Comparison of ENCODE assay signal across 21 cellular contexts in the genomic region with DNA sequence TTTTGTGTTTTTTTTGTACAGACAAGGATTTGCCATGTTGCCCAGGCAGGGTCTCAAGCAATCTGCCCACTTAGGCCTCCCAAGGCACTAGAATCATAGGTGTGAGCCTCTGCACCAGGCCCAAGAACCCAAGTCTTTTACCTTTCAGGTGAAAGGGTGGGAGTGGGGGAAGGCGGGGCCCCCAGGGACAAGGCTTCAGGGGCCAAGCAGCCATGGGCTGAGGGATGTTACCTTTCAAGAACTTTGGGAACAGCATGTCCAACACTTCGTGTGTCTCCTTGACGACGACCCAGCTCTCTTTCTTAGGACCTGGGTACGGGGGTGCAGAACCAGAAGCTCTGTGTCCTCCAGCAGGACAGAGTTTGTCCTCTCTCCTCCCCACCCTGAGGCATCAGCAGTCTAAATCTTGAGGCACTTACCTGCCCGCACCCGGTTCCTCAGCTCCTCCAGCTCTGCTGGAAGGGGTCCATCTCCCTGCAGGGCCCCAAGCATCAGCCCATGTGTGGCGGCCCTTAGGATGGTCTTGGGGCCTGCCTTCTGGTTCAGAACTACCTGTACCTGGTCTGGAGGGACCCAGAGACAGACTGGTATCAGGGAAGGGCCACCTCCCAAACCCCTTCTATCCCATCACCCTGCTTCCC. TPM values are rescaled to one million over a fixed set of nuclear protein-coding genes. Genes with fewer than 3 reads are reported as not detected.
A peak's percentile ranks its signal among the peaks of the same experiment; 100 is the strongest.
DNase-seq lines count a peak whose midpoint lies in the region; ATAC-seq and TF ChIP-seq lines count a peak whose summit lies in the region.
"Had no signal": no experiment of that assay in that cellular context is flagged by ENCODE, and none has a peak within 500 bp of the region (broad histone marks: within the 10 kb centered on the region; RNA-seq: fewer than 3 reads in every experiment).

No MANE protein-coding gene starts in this region.

- H2BK120ac ChIP-seq in IMR-90 (ENCODE audit: low read depth, low read length) = no peak overlapping the region

- H3K9me1 ChIP-seq in IMR-90 (ENCODE audit: insufficient read depth, low read length) = no peaks in the 10 kb centered on the region; the same call in 1 of the 2 replicates

- no peak overlapping the region for H4K8ac ChIP-seq in IMR-90 (ENCODE audit: low read depth in 2 of 2, low read length in 2 of 2)

- peaks cover 4% of the 10 kb centered on the region for H3K4me1 Mint-ChIP-seq in activated naive CD4-positive, alpha-beta T cell treated with anti-CD3 and anti-CD28 coated beads, Interleukin-2, amount 50 U/mL, for 24 hours
- H3K4me1 Mint-ChIP-seq in natural killer cell = peaks cover 7% of the 10 kb centered on the region in 2 donors
- peaks cover 7% of the 10 kb centered on the region for H3K4me1 Mint-ChIP-seq in stimulated activated effector memory CD8-positive, alpha-beta T cell treated with anti-CD3 and anti-CD28 coated beads, Interleukin-12 subunit alpha, Interleukin-12 subunit beta, amount 100 ng/mL, for 72 hours

- peaks cover 6% of the 10 kb centered on the region; the same call in 1 of the 2 replicates for H3K4me1 ChIP-seq in IMR-90 (ENCODE audit: control insufficient read depth, insufficient read depth, low read length)
- peaks cover 8% of the 10 kb centered on the region for H3K4me1 ChIP-seq in osteoblast (ENCODE audit: insufficient read depth, low read length)
- H3K4me1 ChIP-seq: HAP-1 had no signal

- H4K91ac ChIP-seq in IMR-90 (ENCODE audit: insufficient read depth, low read depth, low read length) = no peak overlapping the region

- no peak overlapping the region for H3K23ac ChIP-seq in IMR-90 (ENCODE audit: low read depth, low read length)

- H2AK9ac ChIP-seq in IMR-90 (replicated peaks; ENCODE audit: low read depth, low read length, poor library complexity) = peak overlapping the region; percentile 31

- H3K18ac ChIP-seq in IMR-90 (ENCODE audit: low read depth, low read length) = no peak overlapping the region

- H3K4me3 ChIP-seq in IMR-90 (ENCODE audit: insufficient read depth, low read depth, low read length) (no peak overlapping the region), osteoblast (ENCODE audit: insufficient read depth, low read length) (no peak overlapping the region)
- H3K4me3 ChIP-seq: A549, GM23248, HAP-1 had no signal

- no peaks in the 10 kb centered on the region for H3K9me3 Mint-ChIP-seq in activated naive CD4-positive, alpha-beta T cell treated with anti-CD3 and anti-CD28 coated beads, Interleukin-2, amount 50 U/mL, for 24 hours
- no peaks in the 10 kb centered on the region for H3K9me3 Mint-ChIP-seq in natural killer cell
- no peaks in the 10 kb centered on the region for H3K9me3 Mint-ChIP-seq in stimulated activated effector memory CD8-positive, alpha-beta T cell treated with anti-CD3 and anti-CD28 coated beads, Interleukin-12 subunit alpha, Interleukin-12 subunit beta, amount 100 ng/mL, for 72 hours

- H3K27ac Mint-ChIP-seq in activated naive CD4-positive, alpha-beta T cell treated with anti-CD3 and anti-CD28 coated beads, Interleukin-2, amount 50 U/mL, for 24 hours = peak overlapping the region; percentile 23
- H3K27ac Mint-ChIP-seq in natural killer cell = no peak overlapping the region
- H3K27ac Mint-ChIP-seq in stimulated activated effector memory CD8-positive, alpha-beta T cell treated with anti-CD3 and anti-CD28 coated beads, Interleukin-12 subunit alpha, Interleukin-12 subunit beta, amount 100 ng/mL, for 72 hours = no peak overlapping the region

- H3K27ac ChIP-seq in IMR-90 (ENCODE audit: insufficient read depth, low read length) (no peak overlapping the region), osteoblast (ENCODE audit: low read depth, low read length) (no peak overlapping the region)
- H3K27ac ChIP-seq: 22Rv1, A549, C4-2B, GM23248, HL-60 had no signal

- TF ChIP-seq POLR2A in IMR-90 (IDR thresholded peaks at IDR 0.05; ENCODE audit: low read depth, low read length) = no peak

- H2BK15ac ChIP-seq in IMR-90 (ENCODE audit: low read depth, low read length) = no peak overlapping the region

- H3K9me3 ChIP-seq in IMR-90 (ENCODE audit: control insufficient read depth, insufficient read depth, low read length) (no peaks in the 10 kb centered on the region), osteoblast (ENCODE audit: low read depth, low read length) (no peaks in the 10 kb centered on the region)
- H3K9me3 ChIP-seq: A549, HAP-1 had no signal

- WGBS in IMR-90 (ENCODE audit: extremely low coverage in 2 of 2, insufficient read length in 1 of 2), 2 experiments = 100% methylated on average over 1 of the region's 8 CpGs; no CpG with 5 or more reads in 1 of the 2 experiments

- H3K56ac ChIP-seq in IMR-90 (ENCODE audit: extremely low read depth, insufficient read depth, low read length) = no peak overlapping the region

- no peak for TF ChIP-seq RAD21 in IMR-90 (IDR thresholded peaks at IDR 0.05; ENCODE audit: low read length)

- POLR2A ChIA-PET in IMR-90 (lab: Charles Lee; ENCODE audit: unreplicated experiment) = no interaction called here

- dilution Hi-C loops in IMR-90 (cut with HindIII; ENCODE audit: low sequenced_read_pairs, unreplicated experiment) = no loop called here

- H3K36me3 Mint-ChIP-seq in activated naive CD4-positive, alpha-beta T cell treated with anti-CD3 and anti-CD28 coated beads, Interleukin-2, amount 50 U/mL, for 24 hours = no peaks in the 10 kb centered on the region
- H3K36me3 Mint-ChIP-seq in natural killer cell = no peaks in the 10 kb centered on the region
- peaks cover 24% of the 10 kb centered on the region for H3K36me3 Mint-ChIP-seq in stimulated activated effector memory CD8-positive, alpha-beta T cell treated with anti-CD3 and anti-CD28 coated beads, Interleukin-12 subunit alpha, Interleukin-12 subunit beta, amount 100 ng/mL, for 72 hours

- H4K20me1 ChIP-seq in IMR-90 (ENCODE audit: insufficient read depth, low read length) = peaks cover 3% of the 10 kb centered on the region; the same call in 1 of the 2 replicates
- peaks cover 6% of the 10 kb centered on the region for H4K20me1 ChIP-seq in osteoblast (ENCODE audit: insufficient read depth, low read length)

- H3K4ac ChIP-seq in IMR-90 (ENCODE audit: low read depth, low read length) = no peak overlapping the region

- H3K14ac ChIP-seq in IMR-90 (replicated peaks; ENCODE audit: low read depth, low read length) = no peak overlapping the region

- no peaks in the 10 kb centered on the region for H3K27me3 Mint-ChIP-seq in activated naive CD4-positive, alpha-beta T cell treated with anti-CD3 and anti-CD28 coated beads, Interleukin-2, amount 50 U/mL, for 24 hours
- H3K27me3 Mint-ChIP-seq in natural killer cell (ENCODE audit: low read depth in 2 of 2) = no peaks in the 10 kb centered on the region

- H2BK5ac ChIP-seq in IMR-90 (ENCODE audit: low read depth, low read length, poor library complexity, severe bottlenecking) = no peak overlapping the region

- no peak overlapping the region for H2AK5ac ChIP-seq in IMR-90 (ENCODE audit: low read depth, low read length)

- in situ Hi-C loops in IMR-90 (cut with MboI; ENCODE audit: low sequenced_read_pairs) = no loop called here

- TF ChIP-seq CTCF in IMR-90 (conservative IDR thresholded peaks at IDR 0.05; ENCODE audit: low read depth, low read length) = no peak
- TF ChIP-seq CTCF in osteoblast (IDR thresholded peaks at IDR 0.05; ENCODE audit: extremely low read depth, low read depth, low read length) = no peak
- TF ChIP-seq CTCF in natural killer cell (IDR thresholded peaks at IDR 0.05) = no peak

- no peak overlapping the region for H2BK20ac ChIP-seq in IMR-90 (ENCODE audit: low read depth, low read length)

- no peak for ATAC-seq in IMR-90 (ENCODE audit: low read depth)
- no peak for ATAC-seq in HG03432 (IDR thresholded peaks at IDR 0.05; ENCODE audit: unreplicated experiment)
- no peak for ATAC-seq in natural killer cell
- no peak for ATAC-seq in stimulated activated effector memory CD8-positive, alpha-beta T cell treated with anti-CD3 and anti-CD28 coated beads, Interleukin-12 subunit alpha, Interleukin-12 subunit beta, amount 100 ng/mL, for 72 hours
- ATAC-seq: A549 had no signal

- H3K79me2 ChIP-seq in osteoblast (ENCODE audit: insufficient read depth, low read length) = no peaks in the 10 kb centered on the region

- H4K5ac ChIP-seq in IMR-90 (ENCODE audit: low read depth, low read length) = no peak overlapping the region

- H3K4me2 ChIP-seq in IMR-90 (ENCODE audit: low read depth, low read length) = no peak overlapping the region
- no peak overlapping the region for H3K4me2 ChIP-seq in osteoblast (ENCODE audit: insufficient read depth, low read length)
- H3K4me2 ChIP-seq: A549 had no signal

- H3K27me3 ChIP-seq in IMR-90 (ENCODE audit: control insufficient read depth, insufficient read depth, low read length) = peaks cover 2% of the 10 kb centered on the region; the same call in 1 of the 2 replicates
- peaks cover 21% of the 10 kb centered on the region for H3K27me3 ChIP-seq in osteoblast (ENCODE audit: insufficient read depth, low read length)

- intact Hi-C loops in IMR-90 (cut with micrococcal nuclease) (no loop called here), natural killer cell (cut with micrococcal nuclease) (loop anchor here (10.0 kb wide), 1 partner anchor 223 kb away; a partner anchor contains a TSS)

- H3K36me3 ChIP-seq in IMR-90 (ENCODE audit: control insufficient read depth, insufficient read depth, low read length) = peaks cover 58% of the 10 kb centered on the region
- H3K36me3 ChIP-seq in osteoblast (ENCODE audit: insufficient read depth, low read length) = peaks cover 38% of the 10 kb centered on the region

- BruUV-seq in IMR-90 (replicated peaks; lab: Mats Ljungman, UMichigan) = no TSS peak

- no peak overlapping the region for H3K4me3 Mint-ChIP-seq in activated naive CD4-positive, alpha-beta T cell treated with anti-CD3 and anti-CD28 coated beads, Interleukin-2, amount 50 U/mL, for 24 hours
- no peak overlapping the region for H3K4me3 Mint-ChIP-seq in natural killer cell
- H3K4me3 Mint-ChIP-seq in stimulated activated effector memory CD8-positive, alpha-beta T cell treated with anti-CD3 and anti-CD28 coated beads, Interleukin-12 subunit alpha, Interleukin-12 subunit beta, amount 100 ng/mL, for 72 hours = no peak overlapping the region

- CTCF ChIA-PET in IMR-90 (lab: Yijun Ruan, JAX) = no interaction called here

- no peak for DNase-seq in activated naive CD4-positive, alpha-beta T cell treated with Interleukin-2 at 50 U/mL for 16 hours
- DNase-seq in IMR-90 = no peak
- DNase-seq in osteoblast (ENCODE audit: insufficient read length, low spot score, missing footprints) = peak; percentile 83
- no peak for DNase-seq in natural killer cell
- DNase-seq in stimulated activated effector memory CD8-positive, alpha-beta T cell treated with anti-CD3 and anti-CD28 coated beads, Interleukin-12 subunit alpha, Interleukin-12 subunit beta, amount 100 ng/mL, for 72 hours (ENCODE audit: low spot score in 2 of 2) = no peak
- DNase-seq: AML-193, DMS153, DMS79, GDM1, GM23248 had no signal

- no peak overlapping the region for H3K9ac ChIP-seq in IMR-90 (ENCODE audit: low read depth, low read length)
- H3K9ac ChIP-seq: GM23248 had no signal

- H2AFZ ChIP-seq in IMR-90 (replicated peaks; ENCODE audit: low read length, poor library complexity) (no peak overlapping the region), osteoblast (ENCODE audit: low read length) (no peak overlapping the region)
- H2AFZ ChIP-seq: GM23248 had no signal

- no peaks in the 10 kb centered on the region for H3K79me1 ChIP-seq in IMR-90 (ENCODE audit: low read depth in 1 of 2, low read length in 2 of 2)

RNA-seq across cellular contexts. Expression of gene SLC5A2, which starts 9.0 kb away (rescaled TPM):
- total RNA-seq in IMR-90 (2012; rRNA removed) = under 0.01 TPM in 1 of 2 replicates, not detected in the other
- 0.10 TPM in 1 of 2 replicates, not detected in the other for polyA plus RNA-seq in IMR-90 (2012; rRNA removed)
- 0.03 and 0.04 TPM in 2 replicates for polyA plus RNA-seq in IMR-90 (2012; cell fraction: cytosol; rRNA removed)
- 0.17 and 0.38 TPM in 2 replicates for polyA plus RNA-seq in IMR-90 (2012; cell fraction: nucleus; rRNA removed; ENCODE audit: low replicate concordance)
- not detected in 2 replicates for total RNA-seq in osteoblast
- under 1 TPM in 2 of 3 donors, not detected in 1; 0.20 to 0.96 TPM for total RNA-seq in natural killer cell
- total RNA-seq: Daoy, GM23248, H4, HT1080 had no signal
- polyA plus RNA-seq: BJ had no signal

RNA-seq across cellular contexts. Expression of gene RUSF1, which starts 16.3 kb away (rescaled TPM):
- total RNA-seq in IMR-90 (2012; rRNA removed) = 22.2 and 22.9 TPM in 2 replicates
- 63.6 and 65.0 TPM in 2 replicates for polyA plus RNA-seq in IMR-90 (2012; rRNA removed)
- 26.5 and 46.5 TPM in 2 replicates for polyA plus RNA-seq in IMR-90 (2012; cell fraction: cytosol; rRNA removed)
- 212 and 436 TPM in 2 replicates for polyA plus RNA-seq in IMR-90 (2012; cell fraction: nucleus; rRNA removed; ENCODE audit: low replicate concordance)
- total RNA-seq in osteoblast = 48.5 and 53.0 TPM in 2 replicates
- total RNA-seq in natural killer cell = 10 to 100 TPM; 50.2 to 61.5 (median 51.9) TPM

RNA-seq across cellular contexts. Expression of gene TGFB1I1, which starts 19.9 kb away (rescaled TPM):
- total RNA-seq in IMR-90 (2012; rRNA removed) (24.9 and 30.0 TPM in 2 replicates), osteoblast (60.1 and 70.4 TPM in 2 replicates), natural killer cell (1 to 10 TPM in 1 of 3 donors, under 1 TPM in 2; 0.72 to 1.3 (median 0.78) TPM)
- 118 and 128 TPM in 2 replicates for polyA plus RNA-seq in IMR-90 (2012; rRNA removed)
- polyA plus RNA-seq in IMR-90 (2012; cell fraction: cytosol; rRNA removed) = 115 and 151 TPM in 2 replicates
- polyA plus RNA-seq in IMR-90 (2012; cell fraction: nucleus; rRNA removed; ENCODE audit: low replicate concordance) = 210 and 556 TPM in 2 replicates

RNA-seq across cellular contexts. Expression of gene ARMC5, which starts 32.6 kb away (rescaled TPM):
- total RNA-seq in IMR-90 (2012; rRNA removed) = 2.3 and 3.1 TPM in 2 replicates
- 7.5 and 10.2 TPM in 2 replicates for polyA plus RNA-seq in IMR-90 (2012; rRNA removed)
- 9.2 and 11.1 TPM in 2 replicates for polyA plus RNA-seq in IMR-90 (2012; cell fraction: cytosol; rRNA removed)
- polyA plus RNA-seq in IMR-90 (2012; cell fraction: nucleus; rRNA removed; ENCODE audit: low replicate concordance) = 37.2 and 59.8 TPM in 2 replicates
- total RNA-seq in osteoblast = 10.6 and 12.7 TPM in 2 replicates
- 10 to 100 TPM; 10.4 to 22.8 (median 16.6) TPM for total RNA-seq in natural killer cell

RNA-seq across cellular contexts. Expression of gene AHSP, which starts 35.8 kb away (rescaled TPM):
- total RNA-seq in IMR-90 (2012; rRNA removed) = not detected in 2 replicates
- polyA plus RNA-seq in IMR-90 (2012; rRNA removed) = not detected in 2 replicates
- not detected in 2 replicates for polyA plus RNA-seq in IMR-90 (2012; cell fraction: cytosol; rRNA removed)
- not detected in 2 replicates for polyA plus RNA-seq in IMR-90 (2012; cell fraction: nucleus; rRNA removed; ENCODE audit: low replicate concordance)
- not detected in 2 replicates for total RNA-seq in osteoblast
- not detected for total RNA-seq in natural killer cell
- total RNA-seq: Daoy, GM23248, H4, HT1080 had no signal
- polyA plus RNA-seq: A549, BJ, GM23248 had no signal

Comparison
In these comparisons a context has a peak if more than half of its experiments do, and no peak if none do; other contexts are left out.
1. RNA of gene TGFB1I1, which starts 19.9 kb away (total RNA-seq): 60.1 to 70.4 TPM in osteoblast and 24.9 to 30.0 TPM in IMR-90; 0.72 to 1.3 TPM in natural killer cell; every median in the first group is over 10 times any median in the second.